ENCODE assay signal across 1 cellular context in genomic region chr7:44431091-44431608, GRCh38.
TF ChIP-seq lines count a peak whose summit lies in the region.

No MANE protein-coding gene starts in this region.

TF ChIP-seq in H1, 55 proteins besides CTCF, POLR2A, EP300 and RAD21 (continued from another document):
- TF ChIP-seq ATF2 (IDR thresholded peaks at IDR 0.05; ENCODE audit: low read length) (no peak), TAF7 (optimal IDR thresholded peaks at IDR 0.05; ENCODE audit: borderline replicate concordance, low read depth, low read length) (no peak), YY1 (IDR thresholded peaks at IDR 0.05; ENCODE audit: low read depth, low read length) (no peak), SRF (IDR thresholded peaks at IDR 0.05; ENCODE audit: low read depth, low read length) (no peak), CHD7 (IDR thresholded peaks at IDR 0.05; ENCODE audit: insufficient replicate concordance, low read length) (no peak), TBP (IDR thresholded peaks at IDR 0.05; ENCODE audit: low read depth, low read length) (no peak), CHD2 (IDR thresholded peaks at IDR 0.05; ENCODE audit: low read length) (no peak), RXRA (IDR thresholded peaks at IDR 0.05; ENCODE audit: insufficient read depth, low read depth, low read length) (no peak), SP2 (IDR thresholded peaks at IDR 0.05; ENCODE audit: low read length) (no peak), SIX5 (IDR thresholded peaks at IDR 0.05; ENCODE audit: low read depth, low read length) (no peak)
